ENCODE assay signal across 19 cellular contexts in the genomic region with DNA sequence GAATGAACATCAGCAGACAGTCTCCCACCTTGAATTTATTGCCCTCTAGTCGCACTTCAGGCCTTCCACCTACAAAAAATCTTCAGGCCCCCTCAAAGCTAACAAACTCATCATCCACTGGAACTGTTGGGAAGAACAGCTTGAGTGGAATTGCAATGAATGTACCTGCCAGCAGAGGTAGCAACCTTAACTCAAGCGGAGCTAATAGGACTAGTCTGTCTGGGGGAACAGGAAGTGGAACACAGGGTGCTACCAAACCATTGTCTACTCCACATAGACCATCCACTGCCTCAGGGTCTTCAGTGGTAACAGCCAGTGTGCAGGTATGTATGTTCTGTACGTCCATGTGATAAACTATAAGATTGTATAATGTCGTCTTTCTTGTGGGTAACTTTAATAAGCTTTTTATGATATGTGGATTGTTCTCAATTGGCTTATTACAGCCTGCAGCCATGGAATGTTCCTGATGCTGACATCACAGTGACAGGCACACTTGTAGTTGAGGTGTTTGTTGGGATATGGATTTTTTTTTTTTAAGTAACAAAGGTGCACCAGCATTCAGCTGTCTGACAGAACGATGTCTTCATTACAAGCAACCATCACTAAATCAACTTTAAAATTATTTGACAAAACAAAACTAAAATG.
"Had no signal": no experiment of that assay in that cellular context is flagged by ENCODE, and none has a peak within 500 bp of the region (broad histone marks: within the 10 kb centered on the region; RNA-seq: fewer than 3 reads in every experiment).

No MANE protein-coding gene starts in this region.

- H3K4me2 ChIP-seq: smooth muscle cell had no signal

- H3K4me3 ChIP-seq: cardiac muscle cell, right atrium auricular region, smooth muscle cell had no signal

- H3K9me3 ChIP-seq: right atrium auricular region had no signal

- H3K27ac ChIP-seq: cardiac muscle cell, right atrium auricular region, WERI-Rb-1 had no signal

- FAIRE-seq: astrocyte had no signal

- H3K4me1 ChIP-seq: right atrium auricular region had no signal

- ATAC-seq: activated CD4-positive, alpha-beta T cell treated with anti-CD3 and anti-CD28 coated beads for 36 hours; activated T-cell treated with anti-CD3 and anti-CD28 coated beads, Interleukin-2, amount 50 U/mL, for 4 hours had no signal

- DNase-seq: activated CD4-positive, alpha-beta memory T cell treated with anti-CD3 and anti-CD28 coated beads, Interleukin-2, amount 10 ng/mL, durations not matched to agents 7 days and 5 days; activated CD4-positive, alpha-beta T cell treated with anti-CD3 and anti-CD28 coated beads for 36 hours; activated effector memory CD4-positive, alpha-beta T cell treated with Interleukin-2 at 50 U/mL for 16 hours; activated naive CD4-positive, alpha-beta T cell treated with anti-CD3 and anti-CD28 coated beads, Interleukin-2, amount 50 U/mL, for 16 hours; activated T-cell treated with anti-CD3 and anti-CD28 coated beads, Interleukin-2, amount 50 U/mL, for 4 hours; foreskin fibroblast; hypothalamus; kidney glomerular epithelial cell; nephron progenitor cell; stimulated activated CD4-positive, alpha-beta T cell treated with anti-CD3 and anti-CD28 coated beads, Interleukin-4, amount 100 ng/mL, for 4 hours; stimulated activated CD8-positive, alpha-beta memory T cell treated with anti-CD3 and anti-CD28 coated beads, Interleukin-4, amount 100 ng/mL, for 48 hours; stimulated activated naive CD4-positive, alpha-beta T cell treated with Interleukin-2 at 50 U/mL for 16 hours; T-helper 1 cell; trophoblast cell; WERI-Rb-1 had no signal

- H3K27me3 ChIP-seq: cardiac muscle cell, right atrium auricular region had no signal
